Comparison of ENCODE assay signal across 12 cellular contexts in the genomic region with DNA sequence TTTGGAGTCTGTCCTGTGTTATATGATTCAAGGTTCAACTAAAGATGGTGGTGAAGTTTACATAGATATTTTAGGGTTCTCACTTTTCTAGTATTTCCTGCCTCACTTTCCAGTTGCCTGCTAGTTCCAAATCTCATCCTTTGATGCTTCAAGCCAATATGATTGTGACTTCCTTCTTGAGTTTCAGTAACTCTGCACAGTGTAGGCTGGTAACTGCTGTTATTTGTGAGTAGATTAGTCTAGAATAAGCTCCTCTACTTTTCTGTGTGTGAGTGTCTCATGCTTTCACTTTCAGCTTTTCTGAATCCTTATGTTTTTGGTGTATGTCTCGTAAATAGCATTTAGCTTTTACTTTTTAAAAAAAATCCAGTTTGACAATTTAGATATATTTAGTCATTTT. TPM values are rescaled to one million over a fixed set of nuclear protein-coding genes. Genes with fewer than 3 reads are reported as not detected.
A peak's percentile ranks its signal among the peaks of the same experiment; 100 is the strongest.
DNase-seq lines count a peak whose midpoint lies in the region; ATAC-seq, FAIRE-seq and TF ChIP-seq lines count a peak whose summit lies in the region.
"Had no signal": no experiment of that assay in that cellular context is flagged by ENCODE, and none has a peak within 500 bp of the region (broad histone marks: within the 10 kb centered on the region; RNA-seq: fewer than 3 reads in every experiment).

No MANE protein-coding gene starts in this region.

- POLR2A ChIA-PET in HepG2 (lab: Yijun Ruan, JAX), result no interaction called here

- CTCF ChIA-PET in HepG2 (lab: Yijun Ruan, JAX; ENCODE audit: low intra/inter-chr PET ratio, low total read pairs), result no interaction called here

- H2BK12ac ChIP-seq in neuronal stem cell (ENCODE audit: low read length), result no peak overlapping the region

- H2BK15ac ChIP-seq in neuronal stem cell (ENCODE audit: low read length), result no peak overlapping the region

- H3K4ac ChIP-seq in neuronal stem cell (ENCODE audit: low read length), result no peak overlapping the region

- no TSS peak for BruUV-seq in HepG2 (replicated peaks; lab: Mats Ljungman, UMichigan)

- DNase-seq in activated CD4-positive, CD25-positive, alpha-beta regulatory T cell treated with anti-CD3 and anti-CD28 coated beads, Interleukin-2, amount 50 U/mL, for 72 hours, result no peak
- no peak for DNase-seq in natural killer cell
- DNase-seq in HepG2 (ENCODE audit: low spot score), result no peak
- DNase-seq in NCI-H1417 treated with DMSO at 0.1 percent for 48 hours (lab: John Stamatoyannopoulos, UW), result no peak
- no peak for DNase-seq in neuronal stem cell (ENCODE audit: low spot score)
- DNase-seq: effector memory CD8-positive, alpha-beta T cell; NCI-H2171; nucleus accumbens had no signal

- H3K9me3 ChIP-seq in HepG2 (ENCODE audit: low read length) (peaks cover 6% of the 10 kb centered on the region; the same call in 1 of the 2 replicates), neuronal stem cell (replicated peaks in 1 of 2; ENCODE audit: control insufficient read depth in 2 of 2, insufficient read depth in 1 of 2, low read depth in 1 of 2, low read length in 2 of 2) (peaks cover 14 to 42% of the 10 kb centered on the region in 2 donors)

- no peak overlapping the region for H3K23ac ChIP-seq in neuronal stem cell (ENCODE audit: low read depth, low read length, poor library complexity)

- no peak overlapping the region for H3K4me3 ChIP-seq in HepG2 (replicated peaks in 1 of 3; ENCODE audit: insufficient read depth in 1 of 3, low read depth in 2 of 3, low read length in 3 of 3)
- H3K4me3 ChIP-seq in neuronal stem cell (ENCODE audit: low read length in 2 of 2), result no peak overlapping the region

- WGBS in HepG2 (ENCODE audit: low lambda C conversion rate), result 100% methylated on average over 1 of the region's 1 CpG
- WGBS in neuronal stem cell (ENCODE audit: extremely low coverage in 2 of 2, insufficient read length in 2 of 2, insufficient replicate concordance in 1 of 2), 2 donors, result no CpG with 5 or more reads among the region's 1 CpG

- peak overlapping the region; percentile 11 for H3K4me3 Mint-ChIP-seq in natural killer cell

- no peak overlapping the region for H4K8ac ChIP-seq in neuronal stem cell (ENCODE audit: low read depth, low read length)

- H3K4me2 ChIP-seq in HepG2 (ENCODE audit: low read depth, low read length) (no peak overlapping the region), neuronal stem cell (ENCODE audit: insufficient read depth, low read length, poor library complexity, severe bottlenecking) (no peak overlapping the region)

- no peak overlapping the region for H2AK5ac ChIP-seq in neuronal stem cell (ENCODE audit: low read depth, low read length)

- no peak overlapping the region for H3K14ac ChIP-seq in neuronal stem cell (ENCODE audit: low read length)

- peak; percentile 44 to 82 for ATAC-seq in activated CD4-positive, CD25-positive, alpha-beta regulatory T cell treated with anti-CD3 and anti-CD28 coated beads, Interleukin-2, amount 50 U/mL, for 24 hours
- peak; percentile 81 for ATAC-seq in GM21528 (IDR thresholded peaks at IDR 0.05; ENCODE audit: low FRiP score, unreplicated experiment)
- ATAC-seq in HG03469 (IDR thresholded peaks at IDR 0.05; ENCODE audit: unreplicated experiment), result peak; percentile 85
- ATAC-seq in natural killer cell, result peak in 2 of 3 donors; percentile 38
- no peak for ATAC-seq in HepG2
- ATAC-seq: effector memory CD8-positive, alpha-beta T cell had no signal

- no peak overlapping the region for H2BK120ac ChIP-seq in neuronal stem cell (ENCODE audit: low read depth, low read length)

- H4K91ac ChIP-seq in neuronal stem cell (ENCODE audit: low read depth, low read length, poor library complexity), result no peak overlapping the region

- H3K36me3 Mint-ChIP-seq in natural killer cell, result no peaks in the 10 kb centered on the region

- no peak overlapping the region for H2AFZ ChIP-seq in HepG2 (ENCODE audit: low read length)
- no peak overlapping the region for H2AFZ ChIP-seq in neuronal stem cell (ENCODE audit: low read length)

- no peaks in the 10 kb centered on the region for H3K27me3 ChIP-seq in HepG2 (ENCODE audit: control insufficient read depth in 1 of 2, insufficient read depth in 2 of 2, low read length in 2 of 2)
- H3K27me3 ChIP-seq in neuronal stem cell (ENCODE audit: control insufficient read depth in 3 of 3, insufficient read depth in 3 of 3, low read depth in 1 of 3, low read length in 3 of 3), result no peaks in the 10 kb centered on the region

- intact Hi-C loops in natural killer cell (cut with micrococcal nuclease), result no loop called here
- intact Hi-C loops in HepG2 (cut with micrococcal nuclease; ENCODE audit: unreplicated experiment), result no loop called here

- no peaks in the 10 kb centered on the region for H4K20me1 ChIP-seq in HepG2 (ENCODE audit: insufficient read depth, low read length)

- H3K79me2 ChIP-seq in HepG2 (ENCODE audit: insufficient read depth, low read length), result peaks cover 15% of the 10 kb centered on the region

- H3K27ac ChIP-seq in HepG2 (ENCODE audit: extremely low read length, insufficient read depth, low read length) (no peak overlapping the region), neuronal stem cell (replicated peaks; ENCODE audit: low read length) (no peak overlapping the region)
- H3K27ac ChIP-seq: 22Rv1 had no signal

- H3K27me3 Mint-ChIP-seq in natural killer cell (ENCODE audit: low read depth in 2 of 2), result no peaks in the 10 kb centered on the region
- H3K27me3 Mint-ChIP-seq: effector memory CD8-positive, alpha-beta T cell had no signal

- TF ChIP-seq RAD21 in HepG2 (CRISPR knock-in tag; IDR thresholded peaks at IDR 0.05), result no peak

- no peak overlapping the region for H3K9ac ChIP-seq in HepG2 (ENCODE audit: insufficient read depth, low read depth, low read length)
- no peak overlapping the region for H3K9ac ChIP-seq in neuronal stem cell (ENCODE audit: low read depth, low read length, poor library complexity)

- H3K79me1 ChIP-seq in neuronal stem cell (ENCODE audit: low read depth, low read length), result peaks cover 3% of the 10 kb centered on the region

- peaks cover 43 to 66% of the 10 kb centered on the region in 2 donors for H3K4me1 Mint-ChIP-seq in natural killer cell

- H3K9me3 Mint-ChIP-seq in natural killer cell, result no peaks in the 10 kb centered on the region
- H3K9me3 Mint-ChIP-seq: effector memory CD8-positive, alpha-beta T cell had no signal

- peak overlapping the region; percentile 22 to 69 for H3K27ac Mint-ChIP-seq in natural killer cell
- H3K27ac Mint-ChIP-seq: effector memory CD8-positive, alpha-beta T cell had no signal

- no peak overlapping the region for H3K18ac ChIP-seq in neuronal stem cell (ENCODE audit: low read length)

- no peak for TF ChIP-seq CTCF in natural killer cell (IDR thresholded peaks at IDR 0.05)
- no peak for TF ChIP-seq CTCF in HepG2 (CRISPR knock-in tag; IDR thresholded peaks at IDR 0.05)

- no peak for TF ChIP-seq POLR2A in HepG2 (IDR thresholded peaks at IDR 0.05; ENCODE audit: insufficient read depth in 1 of 2, low read depth in 2 of 2, low read length in 2 of 2)

- H2BK5ac ChIP-seq in neuronal stem cell (ENCODE audit: low read length), result no peak overlapping the region

- H3K36me3 ChIP-seq in HepG2 (replicated peaks in 1 of 2; ENCODE audit: control insufficient read depth in 1 of 2, insufficient read depth in 2 of 2, low read length in 2 of 2) (peaks cover 0 to 2% of the 10 kb centered on the region in 2 experiments; a peak in 1 of 5 replicates), neuronal stem cell (replicated peaks in 1 of 2; ENCODE audit: control insufficient read depth in 2 of 2, insufficient read depth in 2 of 2, low read length in 2 of 2) (peaks cover 1 to 5% of the 10 kb centered on the region in 2 donors)

- FAIRE-seq in HepG2 (lab: Jason Lieb, UNC), result no peak

- in situ Hi-C loops in HepG2 (cut with HindIII; ENCODE audit: extremely low pct_ligation_motif_present, low pct_unique_long_range_greater_than_20kb), result no loop called here

- H3K4me1 ChIP-seq in HepG2 (ENCODE audit: insufficient read depth, low read length), result no peaks in the 10 kb centered on the region
- no peaks in the 10 kb centered on the region for H3K4me1 ChIP-seq in neuronal stem cell (ENCODE audit: control insufficient read depth in 2 of 2, insufficient read depth in 1 of 2, low read depth in 1 of 2, low read length in 2 of 2)

- TF ChIP-seq EP300 in HepG2 (IDR thresholded peaks at IDR 0.05; ENCODE audit: low read depth in 2 of 2, low read length in 2 of 2), result no peak
- no peak for TF ChIP-seq EP300 in HepG2 (CRISPR knock-in tag; IDR thresholded peaks at IDR 0.05; ENCODE audit: borderline replicate concordance)

TF ChIP-seq in HepG2, 621 proteins besides CTCF, POLR2A, EP300 and RAD21 (continues in another document):
- TF ChIP-seq ZNF274 (CRISPR knock-in tag; IDR thresholded peaks at IDR 0.05), result no peak
- no peak for TF ChIP-seq LCORL (IDR thresholded peaks at IDR 0.05)
- no peak for TF ChIP-seq LCORL (CRISPR knock-in tag; IDR thresholded peaks at IDR 0.05)
- TF ChIP-seq HDAC6 (IDR thresholded peaks at IDR 0.05; ENCODE audit: low read depth, low read length), result no peak

RNA-seq across cellular contexts. Expression of gene GALNT1, which starts 42.6 kb away (rescaled TPM):
- total RNA-seq in natural killer cell, result 10 to 100 TPM; 49.2 to 57.1 (median 50.0) TPM
- total RNA-seq in HepG2 (2016; rRNA removed; fragmentation: Illumina TruSeq; extraction: Trizol), result 100 and 101 TPM in 2 replicates
- 24.4 and 25.0 TPM in 2 replicates for total RNA-seq in HepG2 (2016; cell fraction: cytosol; rRNA removed; fragmentation: Illumina TruSeq; extraction: Trizol; ENCODE audit: low read depth)
- 97.8 and 106 TPM in 2 replicates for total RNA-seq in HepG2 (2016; cell fraction: insoluble cytoplasmic fraction; rRNA removed; fragmentation: Illumina TruSeq; extraction: Trizol)
- total RNA-seq in HepG2 (2016; cell fraction: membrane; rRNA removed; fragmentation: Illumina TruSeq; extraction: Trizol), result 103 and 117 TPM in 2 replicates
- 57.3 and 63.3 TPM in 2 replicates for total RNA-seq in HepG2 (2016; cell fraction: nucleus; rRNA removed; fragmentation: Illumina TruSeq; extraction: Trizol)
- 29.5 and 41.1 TPM in 2 replicates for polyA plus RNA-seq in HepG2 (2011; rRNA removed)
- polyA plus RNA-seq in HepG2 (2011; cell fraction: cytosol; rRNA removed), result 16.2 and 27.6 TPM in 2 replicates
- 5.3 and 6.6 TPM in 2 replicates for polyA plus RNA-seq in HepG2 (2011; cell fraction: nucleus; rRNA removed)
- 30.9 and 42.2 TPM in 2 replicates for polyA plus RNA-seq in HepG2 (2012)
- 23.9 and 26.1 TPM in 2 replicates for polyA plus RNA-seq in HepG2 (2016; cell fraction: cytosol; fragmentation: Illumina TruSeq; extraction: Trizol; ENCODE audit: low read depth)
- polyA plus RNA-seq in HepG2 (2016; cell fraction: insoluble cytoplasmic fraction; fragmentation: Illumina TruSeq; extraction: Trizol; ENCODE audit: low read depth), result 75.7 and 83.7 TPM in 2 replicates
- polyA plus RNA-seq in HepG2 (2016; cell fraction: membrane; fragmentation: Illumina TruSeq; extraction: Trizol; ENCODE audit: low read depth), result 57.2 and 64.0 TPM in 2 replicates
- 52.0 and 52.9 TPM in 2 replicates for polyA plus RNA-seq in HepG2 (2016; cell fraction: nucleus; fragmentation: Illumina TruSeq; extraction: Trizol; ENCODE audit: insufficient read depth, low read depth)
- 26.4 and 26.8 TPM in 2 replicates for polyA minus RNA-seq in HepG2 (2011; rRNA and poly(A)+ RNA removed; ENCODE audit: low replicate concordance)
- polyA minus RNA-seq in HepG2 (2011; cell fraction: cytosol; rRNA and poly(A)+ RNA removed), result 38.5 and 40.9 TPM in 2 replicates
- polyA minus RNA-seq in HepG2 (2011; cell fraction: nucleus; rRNA and poly(A)+ RNA removed), result 29.9 and 36.9 TPM in 2 replicates
- polyA plus RNA-seq in neuronal stem cell (2013, experiment 1 of 2), result 49.4 TPM
- 51.2 TPM for polyA plus RNA-seq in neuronal stem cell (2013, experiment 2 of 2)
